8 cellular contexts compared by ENCODE assay signal in genomic region chr19:38898788-38899446, GRCh38. TPM values are rescaled to one million over a fixed set of nuclear protein-coding genes. Genes with fewer than 3 reads are reported as not detected.
DNase-seq lines count a peak whose midpoint lies in the region; ATAC-seq and TF ChIP-seq lines count a peak whose summit lies in the region.

No MANE protein-coding gene starts in this region.

- H3K27me3 Mint-ChIP-seq in chondrocyte (ENCODE audit: low read depth) (no peaks in the 10 kb centered on the region), memory B cell (no peaks in the 10 kb centered on the region)

- H3K4me3 Mint-ChIP-seq in chondrocyte (ENCODE audit: unreplicated experiment) (peak overlapping the region; percentile 96), memory B cell (peak overlapping the region; percentile 96)

- peaks cover 26% of the 10 kb centered on the region for H3K4me1 Mint-ChIP-seq in chondrocyte (ENCODE audit: low read depth)
- peaks cover 30% of the 10 kb centered on the region for H3K4me1 Mint-ChIP-seq in memory B cell

- peak; percentile 55 for DNase-seq in NCI-H146 (lab: John Stamatoyannopoulos, UW)
- DNase-seq in chondrocyte (ENCODE audit: low spot score): no peak
- no peak for DNase-seq in memory B cell (ENCODE audit: low spot score in 2 of 2)
- no peak for DNase-seq in erythroblast (lab: John Stamatoyannopoulos, UW)

- 4% methylated on average over 25 of the region's 25 CpGs for WGBS in urinary bladder

- H3K9ac ChIP-seq in ES-I3 (ENCODE audit: low read depth, low read length): peak overlapping the region; percentile 78; the same call in 1 of the 2 replicates

- 0 out of 2 replicates have a peak, but pooled peaks cover 5% of the 10 kb centered on the region for H3K4me1 ChIP-seq in ES-I3 (ENCODE audit: insufficient read depth, low read length)
- H3K4me1 ChIP-seq in urinary bladder (ENCODE audit: insufficient read depth): peaks cover 2% of the 10 kb centered on the region

- ATAC-seq in memory B cell (ENCODE audit: low read depth) (no peak), HG02678 (IDR thresholded peaks at IDR 0.05; ENCODE audit: unreplicated experiment) (no peak), HG03097 (IDR thresholded peaks at IDR 0.05; ENCODE audit: low FRiP score, unreplicated experiment) (no peak)

- no peak for TF ChIP-seq CTCF in chondrocyte (IDR thresholded peaks at IDR 0.05)

- H3K36me3 Mint-ChIP-seq in chondrocyte (ENCODE audit: low read depth) (no peaks in the 10 kb centered on the region), memory B cell (peaks cover 8% of the 10 kb centered on the region)

- TF ChIP-seq POLR2A in erythroblast (IDR thresholded peaks at IDR 0.05; ENCODE audit: low read length): no peak

- no peaks in the 10 kb centered on the region for H3K9me3 Mint-ChIP-seq in chondrocyte (ENCODE audit: low read depth)
- peaks cover 2% of the 10 kb centered on the region for H3K9me3 Mint-ChIP-seq in memory B cell

- H3K36me3 ChIP-seq in ES-I3 (ENCODE audit: insufficient read depth, low read length) (no peaks in the 10 kb centered on the region), urinary bladder (ENCODE audit: insufficient read depth) (no peaks in the 10 kb centered on the region)

- H3K4me3 ChIP-seq in urinary bladder (ENCODE audit: low read depth, low read length): peak overlapping the region; percentile 76

- H3K27ac Mint-ChIP-seq in chondrocyte (ENCODE audit: unreplicated experiment) (peak overlapping the region; percentile 98), memory B cell (peak overlapping the region; percentile 96)

- no peaks in the 10 kb centered on the region for H3K9me3 ChIP-seq in ES-I3 (ENCODE audit: control insufficient read depth, insufficient read depth, low read length)

- H3K27ac ChIP-seq in urinary bladder (ENCODE audit: low read depth): peak overlapping the region; percentile 51

RNA-seq across cellular contexts. Expression of gene SIRT2, which starts 0.5 kb away (rescaled TPM):
- total RNA-seq in chondrocyte: 54.0 to 57.1 TPM (median 54.2 TPM) in 3 replicates
- total RNA-seq in urinary bladder: 39.8 TPM
- 67.6 TPM for polyA plus RNA-seq in urinary bladder

RNA-seq across cellular contexts. Expression of gene NFKBIB, which starts 0.9 kb away (rescaled TPM):
- total RNA-seq in chondrocyte: 15.3 to 17.3 TPM (median 15.8 TPM) in 3 replicates
- 3.4 TPM for total RNA-seq in urinary bladder
- 39.1 TPM for polyA plus RNA-seq in urinary bladder

RNA-seq across cellular contexts. Expression of gene CCER2, which starts 13.1 kb away (rescaled TPM):
- total RNA-seq in chondrocyte (0.69 TPM in 1 of 3 replicates, not detected in the others), urinary bladder (not detected)
- polyA plus RNA-seq in urinary bladder: 0.48 TPM

RNA-seq across cellular contexts. Expression of gene RINL, which starts 20.8 kb away (rescaled TPM):
- 0.65 to 0.92 TPM (median 0.92 TPM) in 3 replicates for total RNA-seq in chondrocyte
- 3.3 TPM for total RNA-seq in urinary bladder
- polyA plus RNA-seq in urinary bladder: 6.7 TPM

RNA-seq across cellular contexts. Expression of gene SARS2, which starts 31.6 kb away (rescaled TPM):
- total RNA-seq in chondrocyte (14.4 to 25.8 TPM (median 15.6 TPM) in 3 replicates), urinary bladder (7.1 TPM)
- polyA plus RNA-seq in urinary bladder: 19.3 TPM
